26 cellular contexts compared by ENCODE assay signal in genomic region chr19:32626969-32627368, GRCh38. TPM values are rescaled to one million over a fixed set of nuclear protein-coding genes. Genes with fewer than 3 reads are reported as not detected.
"Had no signal": no experiment of that assay in that cellular context is flagged by ENCODE, and none has a peak within 500 bp of the region (broad histone marks: within the 10 kb centered on the region; RNA-seq: fewer than 3 reads in every experiment).

No MANE protein-coding gene starts in this region.

- H3K4me1 ChIP-seq: neural progenitor cell, right atrium auricular region, right lobe of liver, stomach, testis, thyroid gland, transverse colon, upper lobe of left lung, vagina had no signal

- H3K9me3 ChIP-seq: left ventricle myocardium inferior, neutrophil, ovary, right atrium auricular region, right lobe of liver, stomach, testis, thyroid gland, transverse colon, upper lobe of left lung, vagina had no signal

- H3K27me3 ChIP-seq: neural progenitor cell, neutrophil, ovary, right atrium auricular region, right lobe of liver, stomach, testis, thyroid gland, transverse colon, upper lobe of left lung, vagina had no signal

- H2AFZ ChIP-seq: neural progenitor cell had no signal

- H3K36me3 ChIP-seq: neural progenitor cell, ovary had no signal

- H3K27ac ChIP-seq: neural progenitor cell, neutrophil, ovary, right lobe of liver, stomach, testis, thyroid gland, transverse colon, upper lobe of left lung, vagina had no signal

- H3K4me3 ChIP-seq: left ventricle myocardium inferior, lung, neural progenitor cell, ovary, right atrium auricular region, right lobe of liver, smooth muscle cell, stomach, testis, thyroid gland, transverse colon, upper lobe of left lung, vagina had no signal

- ATAC-seq: natural killer cell; stimulated activated naive B cell treated with anti-CD40 and anti-IgM and Interleukin-4, amounts not matched to agents 10 μg/mL and 1 μg/mL and 100 μg/mL, for 72 hours; stimulated activated naive CD8-positive, alpha-beta T cell treated with anti-CD3 and anti-CD28 coated beads, Interleukin-15, Interleukin-2, amounts not matched to agents 100 U/mL and 50 U/mL, for 24 hours had no signal

- DNase-seq: islet precursor cell; left ventricle myocardium inferior; mesendoderm; naive B cell; natural killer cell; nephron progenitor cell; occipital lobe; ovary; right lobe of liver; stimulated activated CD4-positive, alpha-beta T cell treated with anti-CD3 and anti-CD28 coated beads, Interleukin-1b, Interleukin-23, amount 100 ng/mL, for 48 hours; stimulated activated CD4-positive, alpha-beta T cell treated with anti-CD3 and anti-CD28 coated beads, Interleukin-2, amount 100 ng/mL, for 48 hours; stimulated activated CD4-positive, alpha-beta T cell treated with anti-CD3 and anti-CD28 coated beads, Interleukin-4, amount 100 ng/mL, for 4 hours; stimulated activated CD8-positive, alpha-beta memory T cell treated with anti-CD3 and anti-CD28 coated beads, Interleukin-4, amount 100 ng/mL, for 48 hours; stimulated activated naive B cell treated with anti-CD40 and anti-IgM and Interleukin-4, amounts not matched to agents 10 μg/mL and 1 μg/mL and 100 μg/mL, for 72 hours; stimulated activated naive CD8-positive, alpha-beta T cell treated with anti-CD3 and anti-CD28 coated beads, Interleukin-15, Interleukin-2, amounts not matched to agents 100 U/mL and 50 U/mL, for 24 hours; stomach; testis; thyroid gland; transverse colon; upper lobe of left lung had no signal

- H3K4me2 ChIP-seq: neural progenitor cell, smooth muscle cell had no signal

RNA-seq across cellular contexts. Expression of gene RGS9BP, which starts 48.7 kb away (rescaled TPM):
- total RNA-seq: smooth muscle cell had no signal
- polyA plus RNA-seq: smooth muscle cell had no signal
